ENCODE assay signal across 28 cellular contexts in the genomic region with DNA sequence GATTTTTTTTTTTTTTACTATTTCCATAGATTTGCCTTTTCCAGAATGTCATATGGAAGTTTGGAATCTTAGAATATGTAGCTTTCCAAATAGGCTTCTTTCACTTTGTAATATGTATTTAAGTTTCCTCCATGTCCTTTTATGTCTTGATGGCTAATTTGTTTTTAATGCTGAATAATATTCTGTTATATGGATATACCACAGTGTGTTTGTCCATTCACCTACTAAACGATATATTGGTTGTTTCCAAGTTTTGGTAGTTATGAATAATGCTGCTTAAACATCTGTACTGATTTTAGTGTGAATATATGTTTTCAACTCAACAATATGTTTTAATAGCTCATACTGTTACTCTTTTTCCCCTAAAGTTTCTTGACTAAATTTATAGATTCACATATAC.
"Had no signal": no experiment of that assay in that cellular context is flagged by ENCODE, and none has a peak within 500 bp of the region (broad histone marks: within the 10 kb centered on the region; RNA-seq: fewer than 3 reads in every experiment).

No MANE protein-coding gene starts in this region.

- H3K27ac ChIP-seq: colonic mucosa, coronary artery, dorsolateral prefrontal cortex, epithelial cell of prostate, esophagus muscularis mucosa, esophagus squamous epithelium, foreskin keratinocyte, gastrocnemius medialis, gastroesophageal sphincter, heart left ventricle, heart right ventricle, hepatocyte had no signal

- H3K36me3 ChIP-seq: colonic mucosa, esophagus muscularis mucosa, esophagus squamous epithelium, gastrocnemius medialis, gastroesophageal sphincter, heart left ventricle, heart right ventricle had no signal

- H3K27me3 ChIP-seq: colonic mucosa, esophagus muscularis mucosa, esophagus squamous epithelium, foreskin keratinocyte, gastrocnemius medialis, gastroesophageal sphincter, heart left ventricle, heart right ventricle, hepatocyte had no signal

- H3K4me3 ChIP-seq: colonic mucosa, coronary artery, dorsolateral prefrontal cortex, esophagus muscularis mucosa, esophagus squamous epithelium, gastrocnemius medialis, gastroesophageal sphincter, heart left ventricle, heart right ventricle, hepatocyte had no signal

- H3K9me3 ChIP-seq: colonic mucosa, esophagus muscularis mucosa, esophagus squamous epithelium, gastrocnemius medialis, gastroesophageal sphincter, heart right ventricle had no signal

- H2AFZ ChIP-seq: hepatocyte had no signal

- H3K79me2 ChIP-seq: hepatocyte had no signal

- H3K4me1 ChIP-seq: colonic mucosa, esophagus muscularis mucosa, esophagus squamous epithelium, foreskin keratinocyte, gastrocnemius medialis, gastroesophageal sphincter had no signal

- DNase-seq: colonic mucosa; cortex of kidney; dermis blood vessel endothelial cell; dorsolateral prefrontal cortex; effector CD4-positive, alpha-beta T cell; effector CD8-positive, alpha-beta T cell; effector memory CD4-positive, alpha-beta T cell; effector memory CD8-positive, alpha-beta T cell; endodermal cell; erythroblast; esophagus squamous epithelium; foreskin fibroblast; foreskin keratinocyte; foreskin melanocyte; gastrocnemius medialis; glutamatergic neuron; head of caudate nucleus; heart left ventricle; heart right ventricle had no signal

- FAIRE-seq: colon, endometrium, endothelial cell of umbilical vein had no signal

- H3K4me2 ChIP-seq: hepatocyte had no signal

- ATAC-seq: effector memory CD8-positive, alpha-beta T cell; esophagus mucosa; foreskin keratinocyte; gastrocnemius medialis; gastroesophageal sphincter; heart left ventricle; heart right ventricle had no signal
